Comparison of ENCODE assay signal across 8 cellular contexts in genomic region chr11:68004551-68005335, GRCh38. TPM values are rescaled to one million over a fixed set of nuclear protein-coding genes. Genes with fewer than 3 reads are reported as not detected.
A peak's percentile ranks its signal among the peaks of the same experiment; 100 is the strongest.
DNase-seq lines count a peak whose midpoint lies in the region; ATAC-seq and TF ChIP-seq lines count a peak whose summit lies in the region.

No MANE protein-coding gene starts in this region.

- peak overlapping the region; percentile 89 for H3K14ac ChIP-seq in neuronal stem cell (ENCODE audit: low read length)

- DNase-seq in CD8-positive, alpha-beta memory T cell: no peak
- no peak for DNase-seq in NB4 (ENCODE audit: low read depth)
- DNase-seq in neuronal stem cell (ENCODE audit: low spot score): no peak
- DNase-seq in NCI-H2171 treated with DMSO at 0.1 percent for 48 hours (lab: John Stamatoyannopoulos, UW): no peak
- DNase-seq in HuH-7.5 (ENCODE audit: low spot score): no peak

- H3K4me3 Mint-ChIP-seq in CD8-positive, alpha-beta memory T cell: peak overlapping the region; percentile 83 to 92 (median 88)
- H3K4me3 Mint-ChIP-seq in dendritic cell treated with granulocyte-macrophage colony-stimulating factor and Interleukin-4, amounts not matched to agents 40 ng/mL and 50 ng/mL, for 4 days: peak overlapping the region; percentile 70

- peak overlapping the region; percentile 56 for H3K4me3 ChIP-seq in CD8-positive, alpha-beta memory T cell (ENCODE audit: low read length)
- H3K4me3 ChIP-seq in NB4 (ENCODE audit: low read depth, low read length) (peak overlapping the region; percentile 58), neuronal stem cell (ENCODE audit: low read length in 2 of 2) (peak overlapping the region; percentile 37 to 86)

- H3K23ac ChIP-seq in neuronal stem cell (ENCODE audit: low read depth, low read length, poor library complexity): peak overlapping the region; percentile 95

- no peaks in the 10 kb centered on the region for H3K27me3 ChIP-seq in CD8-positive, alpha-beta memory T cell (ENCODE audit: insufficient read depth, low read length, poor library complexity, severe bottlenecking)
- H3K27me3 ChIP-seq in neuronal stem cell (ENCODE audit: control insufficient read depth in 3 of 3, insufficient read depth in 3 of 3, low read depth in 1 of 3, low read length in 3 of 3): peaks cover 0 to 12% (median 0%) of the 10 kb centered on the region in 3 experiments

- peak overlapping the region; percentile 91 for H2BK120ac ChIP-seq in neuronal stem cell (ENCODE audit: low read depth, low read length)

- intact Hi-C loops in dendritic cell treated with granulocyte-macrophage colony-stimulating factor and Interleukin-4, amounts not matched to agents 40 ng/mL and 50 ng/mL, for 4 days (cut with micrococcal nuclease): no loop called here

- POLR2A ChIA-PET in CD8-positive, alpha-beta memory T cell (lab: Charles Lee): no interaction called here

- peak overlapping the region; percentile 97 for H2AK5ac ChIP-seq in neuronal stem cell (ENCODE audit: low read depth, low read length)

- no peak overlapping the region for H3K4me2 ChIP-seq in neuronal stem cell (ENCODE audit: insufficient read depth, low read length, poor library complexity, severe bottlenecking)

- peak overlapping the region; percentile 65 for H4K8ac ChIP-seq in neuronal stem cell (ENCODE audit: low read depth, low read length)

- no peak for TF ChIP-seq CTCF in NB4 (IDR thresholded peaks at IDR 0.05; ENCODE audit: low read depth, low read length)

- no CpG with 5 or more reads among the region's 14 CpGs for WGBS in neuronal stem cell (ENCODE audit: extremely low coverage in 2 of 2, insufficient read length in 2 of 2, insufficient replicate concordance in 1 of 2), 2 donors

- no peaks in the 10 kb centered on the region for H3K9me3 ChIP-seq in CD8-positive, alpha-beta memory T cell (ENCODE audit: low read length)
- no peaks in the 10 kb centered on the region for H3K9me3 ChIP-seq in neuronal stem cell (replicated peaks in 1 of 2; ENCODE audit: control insufficient read depth in 2 of 2, insufficient read depth in 1 of 2, low read depth in 1 of 2, low read length in 2 of 2)

- peak overlapping the region; percentile 71 for H2AFZ ChIP-seq in neuronal stem cell (ENCODE audit: low read length)

- peak overlapping the region; percentile 58 for H3K4ac ChIP-seq in neuronal stem cell (ENCODE audit: low read length)

- CTCF ChIA-PET in CD8-positive, alpha-beta memory T cell (lab: Charles Lee): interaction anchor here (1.1 kb wide), 1 partner anchor 49 kb away, joined by 4 read pairs; no protein-coding TSS in a partner anchor

- peaks cover 9% of the 10 kb centered on the region for H3K4me1 ChIP-seq in CD8-positive, alpha-beta memory T cell (ENCODE audit: insufficient read depth, low read length)
- peaks cover 10 to 14% of the 10 kb centered on the region in 2 donors for H3K4me1 ChIP-seq in neuronal stem cell (ENCODE audit: control insufficient read depth in 2 of 2, insufficient read depth in 1 of 2, low read depth in 1 of 2, low read length in 2 of 2)

- peak overlapping the region; percentile 51 for H3K27ac ChIP-seq in CD8-positive, alpha-beta memory T cell (ENCODE audit: low read depth, low read length)
- no peak overlapping the region for H3K27ac ChIP-seq in neuronal stem cell (replicated peaks; ENCODE audit: low read length)

- H2BK15ac ChIP-seq in neuronal stem cell (ENCODE audit: low read length): peak overlapping the region; percentile 100

- no peaks in the 10 kb centered on the region for H3K9me3 Mint-ChIP-seq in CD8-positive, alpha-beta memory T cell
- no peaks in the 10 kb centered on the region for H3K9me3 Mint-ChIP-seq in dendritic cell treated with granulocyte-macrophage colony-stimulating factor and Interleukin-4, amounts not matched to agents 40 ng/mL and 50 ng/mL, for 4 days

- TF ChIP-seq POLR2A in NB4 (IDR thresholded peaks at IDR 0.05; ENCODE audit: extremely low read depth, insufficient read length): no peak

- H3K27me3 Mint-ChIP-seq in CD8-positive, alpha-beta memory T cell: no peaks in the 10 kb centered on the region
- no peaks in the 10 kb centered on the region for H3K27me3 Mint-ChIP-seq in dendritic cell treated with granulocyte-macrophage colony-stimulating factor and Interleukin-4, amounts not matched to agents 40 ng/mL and 50 ng/mL, for 4 days

- ATAC-seq in GM21717 (IDR thresholded peaks at IDR 0.05; ENCODE audit: unreplicated experiment) (no peak), GM21360 (IDR thresholded peaks at IDR 0.05; ENCODE audit: unreplicated experiment) (no peak)

- H2BK5ac ChIP-seq in neuronal stem cell (ENCODE audit: low read length): no peak overlapping the region

- H3K36me3 Mint-ChIP-seq in CD8-positive, alpha-beta memory T cell: no peaks in the 10 kb centered on the region
- peaks cover 32% of the 10 kb centered on the region for H3K36me3 Mint-ChIP-seq in dendritic cell treated with granulocyte-macrophage colony-stimulating factor and Interleukin-4, amounts not matched to agents 40 ng/mL and 50 ng/mL, for 4 days (ENCODE audit: low read depth)

- no peaks in the 10 kb centered on the region for H3K36me3 ChIP-seq in CD8-positive, alpha-beta memory T cell (ENCODE audit: insufficient read depth, low read length)
- H3K36me3 ChIP-seq in neuronal stem cell (replicated peaks in 1 of 2; ENCODE audit: control insufficient read depth in 2 of 2, insufficient read depth in 2 of 2, low read length in 2 of 2): no peaks in the 10 kb centered on the region

- peaks cover 6% of the 10 kb centered on the region for H3K79me1 ChIP-seq in neuronal stem cell (ENCODE audit: low read depth, low read length)

- peak overlapping the region in 6 of 8 donors; percentile 78 to 91 (median 84) for H3K27ac Mint-ChIP-seq in CD8-positive, alpha-beta memory T cell
- H3K27ac Mint-ChIP-seq in dendritic cell treated with granulocyte-macrophage colony-stimulating factor and Interleukin-4, amounts not matched to agents 40 ng/mL and 50 ng/mL, for 4 days: peak overlapping the region; percentile 72

- H2BK12ac ChIP-seq in neuronal stem cell (ENCODE audit: low read length): peak overlapping the region; percentile 99

- H3K4me1 Mint-ChIP-seq in CD8-positive, alpha-beta memory T cell: peaks cover 16 to 36% (median 16%) of the 10 kb centered on the region in 3 donors
- peaks cover 74% of the 10 kb centered on the region for H3K4me1 Mint-ChIP-seq in dendritic cell treated with granulocyte-macrophage colony-stimulating factor and Interleukin-4, amounts not matched to agents 40 ng/mL and 50 ng/mL, for 4 days (ENCODE audit: low read depth)

- peak overlapping the region; percentile 89 for H3K18ac ChIP-seq in neuronal stem cell (ENCODE audit: low read length)

- peak overlapping the region; percentile 30 for H3K9ac ChIP-seq in neuronal stem cell (ENCODE audit: low read depth, low read length, poor library complexity)

- H4K91ac ChIP-seq in neuronal stem cell (ENCODE audit: low read depth, low read length, poor library complexity): peak overlapping the region; percentile 53

RNA-seq across cellular contexts. Expression of gene UNC93B1, which starts 0.8 kb away (rescaled TPM):
- 10 to 100 TPM in 1 of 2 experiments, 1 to 10 TPM in 1; 9.8 to 11.1 TPM for total RNA-seq in CD8-positive, alpha-beta memory T cell
- 26.5 TPM for polyA plus RNA-seq in CD8-positive, alpha-beta memory T cell
- 4.9 TPM for polyA plus RNA-seq in neuronal stem cell (2013, experiment 1 of 2)
- 4.6 TPM for polyA plus RNA-seq in neuronal stem cell (2013, experiment 2 of 2)

RNA-seq across cellular contexts. Expression of gene ALDH3B1, which starts 5.4 kb away (rescaled TPM):
- total RNA-seq in CD8-positive, alpha-beta memory T cell: under 1 TPM; 0.20 to 0.33 TPM
- polyA plus RNA-seq in CD8-positive, alpha-beta memory T cell: 0.12 TPM
- polyA plus RNA-seq in neuronal stem cell (2013, experiment 1 of 2): 0.25 TPM
- 0.22 TPM for polyA plus RNA-seq in neuronal stem cell (2013, experiment 2 of 2)

RNA-seq across cellular contexts. Expression of gene NDUFS8, which starts 25.7 kb away (rescaled TPM):
- 100 to 1,000 TPM; 132 to 140 TPM for total RNA-seq in CD8-positive, alpha-beta memory T cell
- polyA plus RNA-seq in CD8-positive, alpha-beta memory T cell: 170 TPM
- 144 TPM for polyA plus RNA-seq in neuronal stem cell (2013, experiment 1 of 2)
- 148 TPM for polyA plus RNA-seq in neuronal stem cell (2013, experiment 2 of 2)

RNA-seq across cellular contexts. Expression of gene TCIRG1, which starts 34.1 kb away (rescaled TPM):
- total RNA-seq in CD8-positive, alpha-beta memory T cell: 100 to 1,000 TPM; 108 to 126 TPM
- polyA plus RNA-seq in CD8-positive, alpha-beta memory T cell: 48.1 TPM
- polyA plus RNA-seq in neuronal stem cell (2013, experiment 1 of 2): 5.7 TPM
- polyA plus RNA-seq in neuronal stem cell (2013, experiment 2 of 2): 4.8 TPM
